ENCODE assay signal across 1 cellular context in genomic region chr5:104941030-104941645, GRCh38.
TF ChIP-seq lines count a peak whose summit lies in the region.

No MANE protein-coding gene starts in this region.

TF ChIP-seq in K562, 482 proteins besides CTCF, POLR2A, EP300 and RAD21:
- TF ChIP-seq ZNF512 (tag; IDR thresholded peaks at IDR 0.05) = peak; percentile 97
- no peak for TF ChIP-seq ZNF766 (CRISPR knock-in tag; conservative IDR thresholded peaks at IDR 0.05)
- no peak for TF ChIP-seq KDM5B (IDR thresholded peaks at IDR 0.05; ENCODE audit: insufficient replicate concordance, low read depth, low read length)
